Comparison of ENCODE assay signal across 8 cellular contexts in the genomic region with DNA sequence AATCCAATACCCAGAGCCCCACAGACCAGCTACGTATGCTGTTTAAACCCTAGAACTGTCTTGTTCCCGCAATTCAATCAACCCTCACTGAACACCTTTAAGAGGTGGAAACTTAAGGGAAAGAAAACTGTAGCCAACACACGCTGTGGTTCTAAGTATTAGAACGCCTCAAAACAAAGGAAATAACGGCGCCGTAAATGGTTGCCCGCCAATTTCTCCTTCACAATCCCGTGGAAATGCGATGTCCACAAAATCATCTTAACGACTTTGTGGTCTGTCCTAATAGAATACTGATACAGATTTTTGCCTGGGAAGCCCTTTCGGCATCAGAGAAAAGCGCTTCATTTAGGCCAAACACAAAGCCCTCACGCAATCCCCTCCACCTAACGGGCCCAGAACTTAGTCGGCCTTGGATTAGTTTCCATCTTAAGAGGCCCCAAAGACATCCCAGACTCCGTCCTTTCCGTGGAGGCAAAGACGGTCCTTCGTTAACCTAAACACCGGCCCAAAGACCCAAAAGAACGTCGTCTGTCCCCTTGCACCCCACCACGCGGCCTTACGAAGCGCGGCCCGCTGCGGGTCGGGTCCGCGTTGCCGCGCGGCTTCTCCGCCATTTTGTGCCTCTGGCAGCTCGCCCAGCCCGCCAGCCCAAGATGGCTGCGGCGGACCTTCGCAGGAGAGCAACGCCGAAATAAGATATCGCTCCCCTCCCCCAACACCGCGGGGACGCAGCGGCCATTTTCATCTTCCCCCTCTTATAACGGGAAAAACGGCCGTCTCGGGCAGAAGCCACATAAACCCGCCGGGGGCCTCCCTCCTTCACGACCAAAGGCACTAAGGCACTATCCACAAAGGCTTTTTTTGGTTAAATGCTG. TPM values are rescaled to one million over a fixed set of nuclear protein-coding genes. Genes with fewer than 3 reads are reported as not detected.
DNase-seq lines count a peak whose midpoint lies in the region; ATAC-seq and TF ChIP-seq lines count a peak whose summit lies in the region.

No MANE protein-coding gene starts in this region.

- H3K9me3 ChIP-seq in PC-3 (ENCODE audit: low read length) (no peaks in the 10 kb centered on the region), muscle layer of colon (ENCODE audit: low read length) (no peaks in the 10 kb centered on the region)

- ATAC-seq in GM21717 (IDR thresholded peaks at IDR 0.05; ENCODE audit: unreplicated experiment), result peak; percentile 45
- peak; percentile 47 for ATAC-seq in PC-3
- peak; percentile 76 for ATAC-seq in esophagus mucosa

- CTCF ChIA-PET in Calu3 (lab: Charles Lee) (interaction anchor here (0.7 to 1.6 kb wide), 7 partner anchors 9 to 277 kb away, joined by 3 to 7 read pairs (median 3); no protein-coding TSS in a partner anchor), PC-3 (lab: Charles Lee) (no interaction called here)

- peaks cover 55% of the 10 kb centered on the region for H3K36me3 Mint-ChIP-seq in Calu3 (ENCODE audit: insufficient read depth, unreplicated experiment)
- peaks cover 61% of the 10 kb centered on the region for H3K36me3 Mint-ChIP-seq in activated T-cell treated with anti-CD3 and anti-CD28 coated beads, Interleukin-2, amount 50 U/mL, for 24 hours (ENCODE audit: low read depth)

- H3K9me3 Mint-ChIP-seq in Calu3 (ENCODE audit: low read depth, unreplicated experiment), result no peaks in the 10 kb centered on the region
- peaks cover 3% of the 10 kb centered on the region for H3K9me3 Mint-ChIP-seq in activated T-cell treated with anti-CD3 and anti-CD28 coated beads, Interleukin-2, amount 50 U/mL, for 24 hours

- BruUV-seq in Calu3 (replicated peaks; lab: Mats Ljungman, UMichigan) (TSS peak; percentile 20), PC-3 (replicated peaks; lab: Mats Ljungman, UMichigan) (TSS peak; percentile 42)

- H3K4me3 ChIP-seq in PC-3 (ENCODE audit: low read length) (peak overlapping the region; percentile 89), muscle layer of colon (ENCODE audit: low read depth in 1 of 2, low read length in 2 of 2) (peak overlapping the region; percentile 85 to 92)

- H4K20me1 ChIP-seq in PC-3 (ENCODE audit: low read length), result peaks cover 51% of the 10 kb centered on the region

- peak overlapping the region; percentile 99 for H3K27ac Mint-ChIP-seq in Calu3 (ENCODE audit: unreplicated experiment)
- peak overlapping the region; percentile 100 for H3K27ac Mint-ChIP-seq in activated T-cell treated with anti-CD3 and anti-CD28 coated beads, Interleukin-2, amount 50 U/mL, for 24 hours

- H3K4me2 ChIP-seq in PC-3 (ENCODE audit: low read length), result peak overlapping the region; percentile 93

- H3K36me3 ChIP-seq in PC-3 (ENCODE audit: low read depth, low read length) (peaks cover 38% of the 10 kb centered on the region), muscle layer of colon (ENCODE audit: insufficient read depth, low read length) (no peaks in the 10 kb centered on the region)

- no peak overlapping the region; the same call in 1 of the 2 replicates for H2AFZ ChIP-seq in PC-3 (ENCODE audit: low read length)

- H3K27me3 Mint-ChIP-seq in Calu3 (ENCODE audit: unreplicated experiment), result no peaks in the 10 kb centered on the region
- H3K27me3 Mint-ChIP-seq in activated T-cell treated with anti-CD3 and anti-CD28 coated beads, Interleukin-2, amount 50 U/mL, for 24 hours, result no peaks in the 10 kb centered on the region

- H3K27ac ChIP-seq in PC-3 (ENCODE audit: low read length) (peak overlapping the region; percentile 88), muscle layer of colon (ENCODE audit: low read depth, low read length) (peak overlapping the region; percentile 100)

- POLR2A ChIA-PET in PC-3 (lab: Charles Lee; ENCODE audit: unreplicated experiment), result interaction anchor here (0.7 to 1.0 kb wide), 2 partner anchors 190 to 489 kb away, joined by 3 read pairs; no protein-coding TSS in a partner anchor

- H3F3A ChIP-seq in PC-3 (ENCODE audit: low read length, unreplicated experiment), result peaks cover 7% of the 10 kb centered on the region

- no peaks in the 10 kb centered on the region for H3K9me2 ChIP-seq in PC-3 (replicated peaks; ENCODE audit: low read length)

- peaks cover 31% of the 10 kb centered on the region for H3K4me1 Mint-ChIP-seq in Calu3 (ENCODE audit: low read depth, unreplicated experiment)
- H3K4me1 Mint-ChIP-seq in activated T-cell treated with anti-CD3 and anti-CD28 coated beads, Interleukin-2, amount 50 U/mL, for 24 hours (ENCODE audit: low read depth), result peaks cover 28% of the 10 kb centered on the region

- intact Hi-C loops in Calu3 (cut with micrococcal nuclease; ENCODE audit: unreplicated experiment) (no loop called here), PC-3 (cut with micrococcal nuclease) (no loop called here)

- DNase-seq in Calu3, result peak; percentile 97
- DNase-seq in KG1 (lab: John Stamatoyannopoulos, UW), result peak; percentile 48
- peak; percentile 85 for DNase-seq in PC-3
- DNase-seq in activated T-cell treated with anti-CD3 and anti-CD28 coated beads, Interleukin-2, amount 50 U/mL, for 24 hours, result peak; percentile 91
- peak; percentile 64 to 72 for DNase-seq in stimulated activated CD8-positive, alpha-beta memory T cell treated with anti-CD3 and anti-CD28 coated beads, Interleukin-7, amount 100 ng/mL, for 1 hour (ENCODE audit: low read depth in 2 of 2)

- H3K4me3 Mint-ChIP-seq in Calu3 (ENCODE audit: low read depth, unreplicated experiment), result peak overlapping the region; percentile 95
- peak overlapping the region; percentile 99 for H3K4me3 Mint-ChIP-seq in activated T-cell treated with anti-CD3 and anti-CD28 coated beads, Interleukin-2, amount 50 U/mL, for 24 hours

- TF ChIP-seq CTCF in Calu3 (IDR thresholded peaks at IDR 0.05; ENCODE audit: unreplicated experiment), result no peak
- no peak for TF ChIP-seq CTCF in PC-3 (conservative IDR thresholded peaks at IDR 0.05; ENCODE audit: low read depth, low read length)

- H3K4me1 ChIP-seq in PC-3 (ENCODE audit: insufficient read depth, low read length), result peaks cover 47% of the 10 kb centered on the region
- H3K4me1 ChIP-seq in muscle layer of colon (ENCODE audit: insufficient read depth, low read length), result peaks cover 31% of the 10 kb centered on the region

- H3K79me2 ChIP-seq in PC-3 (ENCODE audit: low read length), result peaks cover 64% of the 10 kb centered on the region

- H3K27me3 ChIP-seq in PC-3 (ENCODE audit: low read length) (no peaks in the 10 kb centered on the region), muscle layer of colon (ENCODE audit: control insufficient read depth in 1 of 2, insufficient read depth in 2 of 2, low read length in 2 of 2) (no peaks in the 10 kb centered on the region)

- peak overlapping the region; percentile 99 for H3K9ac ChIP-seq in PC-3 (ENCODE audit: low read length)
- peak overlapping the region; percentile 100 for H3K9ac ChIP-seq in muscle layer of colon (ENCODE audit: low read length)

RNA-seq across cellular contexts. Expression of a gene that starts 0.8 kb away (rescaled TPM):
- total RNA-seq in Calu3 (2022) (212 and 238 TPM in 2 replicates), PC-3 (2014; rRNA removed) (279 and 287 TPM in 2 replicates), esophagus mucosa (86.0 TPM)

Comparison
In these comparisons a context has a peak if more than half of its experiments do, and no peak if none do; other contexts are left out.
1. Peak in every context shown above with its lines: DNase-seq, ATAC-seq, H3K4me3 ChIP-seq and H3K27ac ChIP-seq.